14 cellular contexts compared by ENCODE assay signal in genomic region chr22:25346859-25347751, GRCh38.
A peak's percentile ranks its signal among the peaks of the same experiment; 100 is the strongest.
DNase-seq lines count a peak whose midpoint lies in the region; ATAC-seq, FAIRE-seq and TF ChIP-seq lines count a peak whose summit lies in the region.
"Had no signal": no experiment of that assay in that cellular context is flagged by ENCODE, and none has a peak within 500 bp of the region (broad histone marks: within the 10 kb centered on the region; RNA-seq: fewer than 3 reads in every experiment).

No MANE protein-coding gene starts in this region.

- no peaks in the 10 kb centered on the region for H3K9me3 ChIP-seq in astrocyte (ENCODE audit: insufficient read depth, low read depth, low read length)
- H3K9me3 ChIP-seq in neuronal stem cell (replicated peaks in 1 of 2; ENCODE audit: control insufficient read depth in 2 of 2, insufficient read depth in 1 of 2, low read depth in 1 of 2, low read length in 2 of 2) = peaks cover 0 to 6% of the 10 kb centered on the region in 2 donors

- H3K14ac ChIP-seq in neuronal stem cell (ENCODE audit: low read length) = no peak overlapping the region

- H3K9me3 Mint-ChIP-seq in astrocyte (ENCODE audit: unreplicated experiment) = peaks cover 18% of the 10 kb centered on the region

- H3K79me2 ChIP-seq in astrocyte (ENCODE audit: insufficient read depth, low read length) = no peaks in the 10 kb centered on the region

- H2AFZ ChIP-seq in astrocyte (ENCODE audit: low read depth, low read length) = no peak overlapping the region
- no peak overlapping the region for H2AFZ ChIP-seq in neuronal stem cell (ENCODE audit: low read length)

- H3K4me1 Mint-ChIP-seq in astrocyte (ENCODE audit: low read depth, unreplicated experiment) = peaks cover 11% of the 10 kb centered on the region

- no peaks in the 10 kb centered on the region for H3K27me3 Mint-ChIP-seq in astrocyte (ENCODE audit: low read depth, unreplicated experiment)
- H3K27me3 Mint-ChIP-seq: CD4-positive, CD25-positive, alpha-beta regulatory T cell had no signal

- H2BK15ac ChIP-seq in neuronal stem cell (ENCODE audit: low read length) = no peak overlapping the region

- no peak for FAIRE-seq in astrocyte (lab: Jason Lieb, UNC)
- FAIRE-seq: GM12891 had no signal

- H4K8ac ChIP-seq in neuronal stem cell (ENCODE audit: low read depth, low read length) = no peak overlapping the region

- no peaks in the 10 kb centered on the region for H3K79me1 ChIP-seq in neuronal stem cell (ENCODE audit: low read depth, low read length)

- ATAC-seq in GM18498 (IDR thresholded peaks at IDR 0.05; ENCODE audit: unreplicated experiment) = no peak

- H3K9ac ChIP-seq in astrocyte (ENCODE audit: low read length) (no peak overlapping the region), neuronal stem cell (ENCODE audit: low read depth, low read length, poor library complexity) (no peak overlapping the region)

- no peak overlapping the region for H2AK5ac ChIP-seq in neuronal stem cell (ENCODE audit: low read depth, low read length)

- H4K91ac ChIP-seq in neuronal stem cell (ENCODE audit: low read depth, low read length, poor library complexity) = no peak overlapping the region

- H2BK12ac ChIP-seq in neuronal stem cell (ENCODE audit: low read length) = no peak overlapping the region

- no peak overlapping the region for H3K4me3 Mint-ChIP-seq in astrocyte (ENCODE audit: unreplicated experiment)
- H3K4me3 Mint-ChIP-seq: CD4-positive, CD25-positive, alpha-beta regulatory T cell had no signal

- peaks cover 22% of the 10 kb centered on the region for H3K36me3 Mint-ChIP-seq in astrocyte (ENCODE audit: low read depth, unreplicated experiment)

- H3K4me2 ChIP-seq in astrocyte (ENCODE audit: low read length) (no peak overlapping the region), neuronal stem cell (ENCODE audit: insufficient read depth, low read length, poor library complexity, severe bottlenecking) (no peak overlapping the region)

- WGBS in neuronal stem cell (ENCODE audit: extremely low coverage in 2 of 2, insufficient read length in 2 of 2, insufficient replicate concordance in 1 of 2), 2 donors = no CpG with 5 or more reads among the region's 29 CpGs

- no peak overlapping the region for H2BK120ac ChIP-seq in neuronal stem cell (ENCODE audit: low read depth, low read length)

- no peak overlapping the region for H3K4ac ChIP-seq in neuronal stem cell (ENCODE audit: low read length)

- no peak overlapping the region for H3K18ac ChIP-seq in neuronal stem cell (ENCODE audit: low read length)

- DNase-seq in GM03348 (ENCODE audit: low spot score) (peak; percentile 8), astrocyte (ENCODE audit: low read depth) (peak; percentile 47), fibroblast of peridontal ligament (ENCODE audit: extremely low read depth) (peak; percentile 5), neuronal stem cell (ENCODE audit: low spot score) (no peak), dedifferentiated amniotic fluid mesenchymal stem cell (ENCODE audit: extremely low spot score) (no peak), nucleus accumbens (lab: John Stamatoyannopoulos, UW) (no peak), NOMO-1 treated with dmso at 0.1 percent for 144 hours (lab: John Stamatoyannopoulos, UW; ENCODE audit: unreplicated experiment) (no peak)
- DNase-seq: Calu3; CD4-positive, CD25-positive, alpha-beta regulatory T cell; NCI-H1417; NCI-H2029; NCI-H510A treated with DMSO at 0.1 percent for 48 hours had no signal

- no peak for TF ChIP-seq CTCF in astrocyte (IDR thresholded peaks at IDR 0.05; ENCODE audit: insufficient read depth, low read depth, low read length)

- H3K27ac ChIP-seq in astrocyte (ENCODE audit: low read depth, low read length) (no peak overlapping the region), neuronal stem cell (replicated peaks; ENCODE audit: low read length) (no peak overlapping the region)

- no peaks in the 10 kb centered on the region for H3K27me3 ChIP-seq in astrocyte (ENCODE audit: insufficient read depth, low read length)
- H3K27me3 ChIP-seq in neuronal stem cell (ENCODE audit: control insufficient read depth in 3 of 3, insufficient read depth in 3 of 3, low read depth in 1 of 3, low read length in 3 of 3) = no peaks in the 10 kb centered on the region

- no peak overlapping the region for H3K27ac Mint-ChIP-seq in astrocyte (ENCODE audit: unreplicated experiment)
- H3K27ac Mint-ChIP-seq: CD4-positive, CD25-positive, alpha-beta regulatory T cell had no signal

- H3K4me3 ChIP-seq in astrocyte (ENCODE audit: insufficient read depth, low read depth, low read length) (no peak overlapping the region), neuronal stem cell (ENCODE audit: low read length in 2 of 2) (no peak overlapping the region)

- H3K23ac ChIP-seq in neuronal stem cell (ENCODE audit: low read depth, low read length, poor library complexity) = peak overlapping the region; percentile 81

- no peaks in the 10 kb centered on the region for H4K20me1 ChIP-seq in astrocyte (ENCODE audit: insufficient read depth, low read length)

- H3K36me3 ChIP-seq in astrocyte (ENCODE audit: insufficient read depth, low read length) (no peaks in the 10 kb centered on the region), neuronal stem cell (replicated peaks in 1 of 2; ENCODE audit: control insufficient read depth in 2 of 2, insufficient read depth in 2 of 2, low read length in 2 of 2) (peaks cover 9% of the 10 kb centered on the region in 2 donors)

- H3K4me1 ChIP-seq in astrocyte (ENCODE audit: insufficient read depth, low read length) (no peaks in the 10 kb centered on the region), neuronal stem cell (ENCODE audit: control insufficient read depth in 2 of 2, insufficient read depth in 1 of 2, low read depth in 1 of 2, low read length in 2 of 2) (no peaks in the 10 kb centered on the region)

- no peak overlapping the region for H2BK5ac ChIP-seq in neuronal stem cell (ENCODE audit: low read length)

Comparison
In these comparisons a context has a peak if more than half of its experiments do, and no peak if none do; other contexts are left out.
1. DNase-seq: peak in GM03348 (single experiment), astrocyte (single experiment) and fibroblast of peridontal ligament (single experiment); none in neuronal stem cell (single experiment), dedifferentiated amniotic fluid mesenchymal stem cell (single experiment), nucleus accumbens (0 of 56) and NOMO-1 treated with dmso at 0.1 percent for 144 hours (single experiment).